Comparison of ENCODE assay signal across 8 cellular contexts in the genomic region with DNA sequence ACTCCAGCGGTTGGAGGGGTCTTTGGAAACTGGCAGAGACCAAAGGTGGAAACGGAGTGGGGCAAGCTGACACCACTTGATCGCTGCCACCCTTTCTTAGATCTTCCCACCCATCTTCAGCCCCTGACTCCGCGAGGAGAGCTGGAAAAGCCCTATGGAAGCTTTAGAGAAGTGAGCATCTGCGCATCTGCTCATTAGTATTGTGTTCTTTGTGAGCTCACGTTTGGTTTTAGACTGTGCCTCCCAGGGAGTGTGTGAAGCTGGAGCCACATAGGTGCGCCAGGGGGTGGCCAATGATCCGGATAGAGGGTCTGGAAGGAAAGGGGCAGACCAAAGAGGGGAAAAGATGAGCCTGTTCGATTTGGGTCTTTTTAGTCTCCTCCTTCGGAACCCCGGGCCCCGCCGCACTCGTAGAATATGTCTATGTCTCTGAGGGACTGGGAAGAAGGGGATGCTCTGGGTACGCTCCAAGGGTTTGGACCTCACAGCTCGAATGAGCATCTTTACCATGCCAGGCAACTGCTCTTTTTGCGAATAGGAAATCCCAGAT. TPM values are rescaled to one million over a fixed set of nuclear protein-coding genes. Genes with fewer than 3 reads are reported as not detected.
DNase-seq lines count a peak whose midpoint lies in the region; ATAC-seq and FAIRE-seq lines count a peak whose summit lies in the region.

No MANE protein-coding gene starts in this region.

- DNase-seq in SIG-M5 treated with dmso at 0.1 percent for 504 hours (lab: John Stamatoyannopoulos, UW; ENCODE audit: unreplicated experiment), result peak; percentile 33
- no peak for DNase-seq in SIG-M5 (lab: John Stamatoyannopoulos, UW)
- DNase-seq in activated CD8-positive, alpha-beta T cell treated with anti-CD3 and anti-CD28 coated beads, Interleukin-2, amount 10 ng/mL, durations not matched to agents 7 days and 5 days, result no peak
- no peak for DNase-seq in stimulated activated naive B cell treated with anti-CD40 and anti-IgM and Interleukin-4, amounts not matched to agents 10 μg/mL and 1 μg/mL and 100 μg/mL, for 72 hours
- no peak for DNase-seq in frontal cortex (ENCODE audit: low spot score in 2 of 2)
- DNase-seq in NOMO-1 treated with DMSO at 0.1 percent for 48 hours (lab: John Stamatoyannopoulos, UW; ENCODE audit: unreplicated experiment), result no peak

- H3K36me3 Mint-ChIP-seq in activated CD8-positive, alpha-beta T cell treated with anti-CD3 and anti-CD28 coated beads, Interleukin-2, amount 10 ng/mL, durations not matched to agents 7 days and 5 days (ENCODE audit: low read depth), result peaks cover 2% of the 10 kb centered on the region
- no peaks in the 10 kb centered on the region for H3K36me3 Mint-ChIP-seq in stimulated activated naive B cell treated with anti-CD40 and anti-IgM and Interleukin-4, amounts not matched to agents 10 μg/mL and 1 μg/mL and 100 μg/mL, for 72 hours

- no peak overlapping the region for H3K9ac ChIP-seq in iPS-15b (ENCODE audit: low read depth, low read length)

- no peak overlapping the region for H3K27ac Mint-ChIP-seq in activated CD8-positive, alpha-beta T cell treated with anti-CD3 and anti-CD28 coated beads, Interleukin-2, amount 10 ng/mL, durations not matched to agents 7 days and 5 days
- no peak overlapping the region for H3K27ac Mint-ChIP-seq in stimulated activated naive B cell treated with anti-CD40 and anti-IgM and Interleukin-4, amounts not matched to agents 10 μg/mL and 1 μg/mL and 100 μg/mL, for 72 hours

- CTCF ChIA-PET in activated CD8-positive, alpha-beta T cell treated with anti-CD3 and anti-CD28 coated beads, Interleukin-2, amount 10 ng/mL, durations not matched to agents 7 days and 5 days (lab: Charles Lee), result interaction anchor here (1.8 kb wide), 1 partner anchor 146 kb away, joined by 6 read pairs; no protein-coding TSS in a partner anchor

- no peak for ATAC-seq in activated CD8-positive, alpha-beta T cell treated with anti-CD3 and anti-CD28 coated beads, Interleukin-2, amount 10 ng/mL, durations not matched to agents 7 days and 5 days
- no peak for ATAC-seq in stimulated activated naive B cell treated with anti-CD40 and anti-IgM and Interleukin-4, amounts not matched to agents 10 μg/mL and 1 μg/mL and 100 μg/mL, for 72 hours (replicated peaks)
- no peak for ATAC-seq in HG03432 (IDR thresholded peaks at IDR 0.05; ENCODE audit: unreplicated experiment)

- no peaks in the 10 kb centered on the region for H3K9me3 Mint-ChIP-seq in activated CD8-positive, alpha-beta T cell treated with anti-CD3 and anti-CD28 coated beads, Interleukin-2, amount 10 ng/mL, durations not matched to agents 7 days and 5 days (ENCODE audit: insufficient read depth)
- H3K9me3 Mint-ChIP-seq in stimulated activated naive B cell treated with anti-CD40 and anti-IgM and Interleukin-4, amounts not matched to agents 10 μg/mL and 1 μg/mL and 100 μg/mL, for 72 hours, result no peaks in the 10 kb centered on the region

- peak overlapping the region; percentile 67 for H3K4me3 Mint-ChIP-seq in activated CD8-positive, alpha-beta T cell treated with anti-CD3 and anti-CD28 coated beads, Interleukin-2, amount 10 ng/mL, durations not matched to agents 7 days and 5 days
- H3K4me3 Mint-ChIP-seq in stimulated activated naive B cell treated with anti-CD40 and anti-IgM and Interleukin-4, amounts not matched to agents 10 μg/mL and 1 μg/mL and 100 μg/mL, for 72 hours, result peak overlapping the region; percentile 33 to 78

- H3K9me3 ChIP-seq in iPS-15b (ENCODE audit: control insufficient read depth, insufficient read depth, low read length), result no peaks in the 10 kb centered on the region

- peaks cover 68% of the 10 kb centered on the region for H3K27me3 ChIP-seq in iPS-15b (ENCODE audit: control insufficient read depth, insufficient read depth, low read length)

- peaks cover 46% of the 10 kb centered on the region for H3K27me3 Mint-ChIP-seq in activated CD8-positive, alpha-beta T cell treated with anti-CD3 and anti-CD28 coated beads, Interleukin-2, amount 10 ng/mL, durations not matched to agents 7 days and 5 days (ENCODE audit: low read depth)
- peaks cover 45 to 57% of the 10 kb centered on the region in 2 donors for H3K27me3 Mint-ChIP-seq in stimulated activated naive B cell treated with anti-CD40 and anti-IgM and Interleukin-4, amounts not matched to agents 10 μg/mL and 1 μg/mL and 100 μg/mL, for 72 hours

- H3K36me3 ChIP-seq in iPS-15b (ENCODE audit: control insufficient read depth, insufficient read depth, low read length), result no peaks in the 10 kb centered on the region

- FAIRE-seq in frontal cortex (lab: Jason Lieb, UNC), result no peak

- peaks cover 24% of the 10 kb centered on the region for H3K4me1 Mint-ChIP-seq in activated CD8-positive, alpha-beta T cell treated with anti-CD3 and anti-CD28 coated beads, Interleukin-2, amount 10 ng/mL, durations not matched to agents 7 days and 5 days (ENCODE audit: low read depth)
- H3K4me1 Mint-ChIP-seq in stimulated activated naive B cell treated with anti-CD40 and anti-IgM and Interleukin-4, amounts not matched to agents 10 μg/mL and 1 μg/mL and 100 μg/mL, for 72 hours, result peaks cover 17 to 30% of the 10 kb centered on the region in 2 donors

- no peaks in the 10 kb centered on the region for H3K4me1 ChIP-seq in iPS-15b (ENCODE audit: control insufficient read depth, insufficient read depth, low read length)

- peak overlapping the region; percentile 62 for H3K4me3 ChIP-seq in iPS-15b (ENCODE audit: low read depth, low read length)

- POLR2A ChIA-PET in activated CD8-positive, alpha-beta T cell treated with anti-CD3 and anti-CD28 coated beads, Interleukin-2, amount 10 ng/mL, durations not matched to agents 7 days and 5 days (lab: Charles Lee), result no interaction called here

RNA-seq across cellular contexts. Expression of gene DKK2, which starts 0.6 kb away (rescaled TPM):
- total RNA-seq in activated CD8-positive, alpha-beta T cell treated with anti-CD3 and anti-CD28 coated beads, Interleukin-2, amount 10 ng/mL, durations not matched to agents 7 days and 5 days, result not detected
- 2.9 TPM for total RNA-seq in frontal cortex
